ENCODE assay signal across 8 cellular contexts in genomic region chr14:73227812-73228781, GRCh38. TPM values are rescaled to one million over a fixed set of nuclear protein-coding genes. Genes with fewer than 3 reads are reported as not detected.
DNase-seq lines count a peak whose midpoint lies in the region; ATAC-seq and FAIRE-seq lines count a peak whose summit lies in the region.
"Had no signal": no experiment of that assay in that cellular context is flagged by ENCODE, and none has a peak within 500 bp of the region (broad histone marks: within the 10 kb centered on the region; RNA-seq: fewer than 3 reads in every experiment).

No MANE protein-coding gene starts in this region.

- ATAC-seq in GM19328 (IDR thresholded peaks at IDR 0.05; ENCODE audit: unreplicated experiment), result no peak

- H3K27me3 ChIP-seq in MG63, result no peaks in the 10 kb centered on the region

- peak; percentile 94 for FAIRE-seq in urothelium cell line (lab: Jason Lieb, UNC)

- no peaks in the 10 kb centered on the region for H3K36me3 ChIP-seq in MG63

- DNase-seq in MG63 (peak; percentile 88), caudate nucleus (lab: John Stamatoyannopoulos, UW) (peak in 3 of 61 donors; percentile 10 to 83 (median 17)), left kidney (ENCODE audit: low read depth, low spot score) (peak; percentile 49), urothelium cell line (ENCODE audit: low spot score) (peak; percentile 95), NCI-H1417 (lab: John Stamatoyannopoulos, UW) (no peak), NCI-H2081 (lab: John Stamatoyannopoulos, UW) (no peak)
- DNase-seq: hippocampal formation had no signal

- no peaks in the 10 kb centered on the region for H3K9me3 ChIP-seq in MG63

- H3K27ac ChIP-seq in caudate nucleus (ENCODE audit: low read depth, low read length), result peak overlapping the region; percentile 41

- H3K4me3 ChIP-seq in MG63, result no peak overlapping the region

RNA-seq across cellular contexts. Expression of gene PAPLN, which starts 9.2 kb away (rescaled TPM):
- 0.53 TPM in 1 of 2 replicates, not detected in the other for total RNA-seq in MG63 (2014; rRNA removed; shearing (Covaris generic); ENCODE audit: low replicate concordance)

Comparison
In these comparisons a context has a peak if more than half of its experiments do, and no peak if none do; other contexts are left out.
1. DNase-seq: peak in MG63 (single experiment), left kidney (single experiment) and urothelium cell line (single experiment); none in NCI-H1417 (0 of 3) and NCI-H2081 (0 of 2).